25 cellular contexts compared by ENCODE assay signal in genomic region chr12:42486407-42486806, GRCh38.
"Had no signal": no experiment of that assay in that cellular context is flagged by ENCODE, and none has a peak within 500 bp of the region (broad histone marks: within the 10 kb centered on the region; RNA-seq: fewer than 3 reads in every experiment).

No MANE protein-coding gene starts in this region.

- H3K27ac Mint-ChIP-seq: activated CD4-positive, alpha-beta memory T cell treated with anti-CD3 and anti-CD28 coated beads, Interleukin-2, amount 10 ng/mL, durations not matched to agents 7 days and 5 days; activated CD4-positive, alpha-beta T cell treated with anti-CD3 and anti-CD28 coated beads, Interleukin-2, amount 10 ng/mL, durations not matched to agents 24 days and 14 days; activated naive CD4-positive, alpha-beta T cell treated with anti-CD3 and anti-CD28 coated beads for 36 hours; activated naive CD8-positive, alpha-beta T cell treated with anti-CD3 and anti-CD28 coated beads, Interleukin-2, amount 10 ng/mL, durations not matched to agents 7 days and 5 days; activated T-cell treated with anti-CD3 and anti-CD28 coated beads, Interleukin-2, amount 50 U/mL, for 72 hours; natural killer cell; stimulated activated naive CD8-positive, alpha-beta T cell treated with anti-CD3 and anti-CD28 coated beads, Interleukin-15, Interleukin-2, amounts not matched to agents 100 ng/mL and 50 ng/mL, for 24 hours had no signal

- H3K4me3 Mint-ChIP-seq: activated CD4-positive, alpha-beta memory T cell treated with anti-CD3 and anti-CD28 coated beads, Interleukin-2, amount 10 ng/mL, durations not matched to agents 7 days and 5 days; activated CD4-positive, alpha-beta T cell treated with anti-CD3 and anti-CD28 coated beads, Interleukin-2, amount 10 ng/mL, durations not matched to agents 24 days and 14 days; activated naive CD4-positive, alpha-beta T cell treated with anti-CD3 and anti-CD28 coated beads for 36 hours; activated naive CD8-positive, alpha-beta T cell treated with anti-CD3 and anti-CD28 coated beads, Interleukin-2, amount 10 ng/mL, durations not matched to agents 7 days and 5 days; activated T-cell treated with anti-CD3 and anti-CD28 coated beads, Interleukin-2, amount 50 U/mL, for 72 hours; natural killer cell; stimulated activated naive CD8-positive, alpha-beta T cell treated with anti-CD3 and anti-CD28 coated beads, Interleukin-15, Interleukin-2, amounts not matched to agents 100 ng/mL and 50 ng/mL, for 24 hours had no signal

- H3K4me1 ChIP-seq: breast epithelium, colonic mucosa had no signal

- FAIRE-seq: kidney, pancreas had no signal

- DNase-seq: activated CD4-positive, alpha-beta memory T cell treated with anti-CD3 and anti-CD28 coated beads, Interleukin-2, amount 10 ng/mL, durations not matched to agents 7 days and 5 days; activated CD4-positive, alpha-beta T cell treated with anti-CD3 and anti-CD28 coated beads, Interleukin-2, amount 10 ng/mL, durations not matched to agents 24 days and 14 days; activated effector memory CD4-positive, alpha-beta T cell treated with Interleukin-2 at 50 U/mL for 16 hours; activated naive CD4-positive, alpha-beta T cell treated with anti-CD3 and anti-CD28 coated beads for 36 hours; activated naive CD8-positive, alpha-beta T cell treated with anti-CD3 and anti-CD28 coated beads, Interleukin-2, amount 10 ng/mL, durations not matched to agents 7 days and 5 days; activated T-cell treated with anti-CD3 and anti-CD28 coated beads, Interleukin-2, amount 50 U/mL, for 72 hours; amniotic stem cell; colonic mucosa; esophagus squamous epithelium; head of caudate nucleus; kidney; left lung; natural killer cell; pancreas; psoas muscle; right cardiac atrium; stimulated activated CD4-positive, alpha-beta T cell treated with anti-CD3 and anti-CD28 coated beads, Interleukin-12 subunit alpha, Interleukin-12 subunit beta, amount 100 ng/mL, for 4 hours; substantia nigra; T-helper 1 cell; thyroid gland had no signal

- H3K36me3 Mint-ChIP-seq: activated naive CD8-positive, alpha-beta T cell treated with anti-CD3 and anti-CD28 coated beads, Interleukin-2, amount 10 ng/mL, durations not matched to agents 7 days and 5 days; natural killer cell had no signal

- H3K36me3 ChIP-seq: breast epithelium, colonic mucosa, esophagus squamous epithelium, gastroesophageal sphincter, left lung, pancreas, thyroid gland had no signal

- H3K27me3 ChIP-seq: breast epithelium, colonic mucosa, gastroesophageal sphincter, pancreas, thyroid gland had no signal

- H3K9me3 Mint-ChIP-seq: activated CD4-positive, alpha-beta memory T cell treated with anti-CD3 and anti-CD28 coated beads, Interleukin-2, amount 10 ng/mL, durations not matched to agents 7 days and 5 days; activated CD4-positive, alpha-beta T cell treated with anti-CD3 and anti-CD28 coated beads, Interleukin-2, amount 10 ng/mL, durations not matched to agents 24 days and 14 days; activated naive CD4-positive, alpha-beta T cell treated with anti-CD3 and anti-CD28 coated beads for 36 hours; activated naive CD8-positive, alpha-beta T cell treated with anti-CD3 and anti-CD28 coated beads, Interleukin-2, amount 10 ng/mL, durations not matched to agents 7 days and 5 days; activated T-cell treated with anti-CD3 and anti-CD28 coated beads, Interleukin-2, amount 50 U/mL, for 72 hours; natural killer cell; stimulated activated naive CD8-positive, alpha-beta T cell treated with anti-CD3 and anti-CD28 coated beads, Interleukin-15, Interleukin-2, amounts not matched to agents 100 ng/mL and 50 ng/mL, for 24 hours had no signal

- H3K27ac ChIP-seq: breast epithelium, colonic mucosa, esophagus squamous epithelium, gastroesophageal sphincter, left lung, pancreas, psoas muscle, thyroid gland had no signal

- ATAC-seq: activated CD4-positive, CD25-positive, alpha-beta regulatory T cell treated with anti-CD3 and anti-CD28 coated beads, Interleukin-2, amount 50 U/mL, for 24 hours; activated T-cell treated with anti-CD3 and anti-CD28 coated beads, Interleukin-2, amount 50 U/mL, for 72 hours; gastroesophageal sphincter; left lung; natural killer cell; pancreas; psoas muscle; right cardiac atrium had no signal

- H3K4me3 ChIP-seq: breast epithelium, colonic mucosa, esophagus squamous epithelium, gastroesophageal sphincter, left lung, lung, pancreas, psoas muscle, thyroid gland had no signal

- H3K9me3 ChIP-seq: breast epithelium, colonic mucosa, esophagus squamous epithelium, gastroesophageal sphincter, left lung, pancreas, psoas muscle, thyroid gland had no signal
